8 cellular contexts compared by ENCODE assay signal in the genomic region with DNA sequence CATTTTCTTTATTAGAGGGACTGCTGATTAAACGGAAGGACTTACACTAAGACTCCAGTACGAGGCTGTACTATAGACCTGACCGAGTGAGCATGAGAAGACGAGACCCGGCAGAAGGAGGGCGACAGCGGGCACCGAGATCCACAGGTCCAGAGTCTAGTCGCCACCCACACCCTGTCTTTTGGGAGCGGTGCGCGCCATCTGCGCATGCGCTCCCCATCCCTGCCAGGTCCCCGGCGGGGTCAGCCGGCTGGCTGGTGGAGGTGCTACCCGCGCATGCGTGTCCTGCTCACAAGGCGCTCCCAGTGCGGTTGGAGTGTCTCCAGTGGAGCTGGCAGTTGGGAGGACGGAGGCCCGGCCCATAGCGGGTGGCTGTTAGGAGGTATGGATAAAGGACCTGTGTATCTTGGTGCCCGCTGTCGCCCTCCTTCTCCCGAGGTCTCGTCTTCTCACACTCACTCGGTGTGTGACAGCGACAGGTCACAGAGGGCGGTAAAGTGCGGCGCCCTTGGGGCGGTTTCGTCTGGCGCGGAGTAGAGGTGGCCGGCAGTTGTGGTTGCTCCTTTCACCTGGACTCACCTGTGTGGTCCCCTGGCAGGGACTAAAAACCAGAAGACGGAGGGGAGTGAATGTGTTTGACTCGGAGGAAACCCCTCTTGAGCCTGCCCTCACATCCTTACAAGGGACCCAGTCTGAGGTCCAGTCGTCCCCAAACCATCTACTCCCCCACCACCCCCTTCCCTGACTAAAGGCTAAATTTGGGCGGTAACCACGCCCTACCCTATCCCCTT. TPM values are rescaled to one million over a fixed set of nuclear protein-coding genes. Genes with fewer than 3 reads are reported as not detected.
A peak's percentile ranks its signal among the peaks of the same experiment; 100 is the strongest.
DNase-seq lines count a peak whose midpoint lies in the region; ATAC-seq and TF ChIP-seq lines count a peak whose summit lies in the region.

No MANE protein-coding gene starts in this region.

- WGBS in mesendoderm (ENCODE audit: extremely low coverage, insufficient coverage, low lambda C conversion rate), result no CpG with 5 or more reads among the region's 44 CpGs

- no peak overlapping the region for H2BK5ac ChIP-seq in mesendoderm (ENCODE audit: low read length)

- no peaks in the 10 kb centered on the region for H3K9me3 ChIP-seq in effector memory CD4-positive, alpha-beta T cell (ENCODE audit: control insufficient read depth, low read length)

- peak overlapping the region; percentile 78 for H3K56ac ChIP-seq in mesendoderm (ENCODE audit: low read length)

- H3K4me1 ChIP-seq in effector memory CD4-positive, alpha-beta T cell (ENCODE audit: control insufficient read depth, insufficient read depth, low read length, poor library complexity, severe bottlenecking), result peaks cover 6% of the 10 kb centered on the region
- no peaks in the 10 kb centered on the region for H3K4me1 ChIP-seq in mesendoderm (ENCODE audit: control insufficient read depth, low read depth, low read length)

- no peak overlapping the region for H2BK120ac ChIP-seq in mesendoderm (ENCODE audit: low read depth, low read length)

- CTCF ChIA-PET in AG04449 (lab: Yijun Ruan, JAX), result interaction anchor here (2.1 kb wide), 1 partner anchor 10 kb away, joined by 5 read pairs; no protein-coding TSS in a partner anchor

- no peak overlapping the region for H3K27ac ChIP-seq in effector memory CD4-positive, alpha-beta T cell (ENCODE audit: insufficient read depth, low read length, poor library complexity, severe bottlenecking)
- no peak overlapping the region for H3K27ac ChIP-seq in mesendoderm (ENCODE audit: low read depth, low read length)

- H3K36me3 ChIP-seq in effector memory CD4-positive, alpha-beta T cell (ENCODE audit: control insufficient read depth, insufficient read depth, low read length), result no peaks in the 10 kb centered on the region
- H3K36me3 ChIP-seq in mesendoderm (ENCODE audit: control insufficient read depth, insufficient read depth, low read length), result no peaks in the 10 kb centered on the region

- H4K5ac ChIP-seq in mesendoderm (ENCODE audit: low read length), result no peak overlapping the region

- DNase-seq in AG04449 (ENCODE audit: low read depth, low spot score) (no peak), NCI-H748 (lab: John Stamatoyannopoulos, UW; ENCODE audit: unreplicated experiment) (peak; percentile 88), mesendoderm (peak; percentile 83)
- DNase-seq in activated CD8-positive, alpha-beta memory T cell treated with anti-CD3 and anti-CD28 coated beads for 4 hours (ENCODE audit: low read depth in 2 of 2), result peak; percentile 32 to 50
- DNase-seq in effector memory CD4-positive, alpha-beta T cell, result peak; percentile 58 to 73 (median 59)
- peak; percentile 30 for DNase-seq in stimulated activated CD8-positive, alpha-beta memory T cell treated with anti-CD3 and anti-CD28 coated beads, Interleukin-15, amount 100 ng/mL, for 1 hour (ENCODE audit: low read depth)

- no peak overlapping the region for H2AK5ac ChIP-seq in mesendoderm (ENCODE audit: low read length)

- no peaks in the 10 kb centered on the region for H3K27me3 ChIP-seq in effector memory CD4-positive, alpha-beta T cell (replicated peaks; ENCODE audit: control insufficient read depth, insufficient read depth, low read length, poor library complexity, severe bottlenecking)
- no peaks in the 10 kb centered on the region for H3K27me3 ChIP-seq in mesendoderm (ENCODE audit: insufficient read depth, low read length, poor library complexity)

- peak; percentile 78 for ATAC-seq in GM19043 (IDR thresholded peaks at IDR 0.05; ENCODE audit: low read depth, unreplicated experiment)
- ATAC-seq in HG03460 (IDR thresholded peaks at IDR 0.05; ENCODE audit: unreplicated experiment), result peak; percentile 72

- H3K79me2 ChIP-seq in mesendoderm (ENCODE audit: control insufficient read depth, insufficient read depth, low read length), result no peaks in the 10 kb centered on the region

- peak overlapping the region; percentile 57 for H3K4me2 ChIP-seq in mesendoderm (ENCODE audit: low read length)

- H3K4ac ChIP-seq in mesendoderm (ENCODE audit: low read depth, low read length), result no peak overlapping the region

- H2BK15ac ChIP-seq in mesendoderm (replicated peaks; ENCODE audit: low read depth), result no peak overlapping the region

- POLR2A ChIA-PET in AG04449 (lab: Yijun Ruan, JAX), result interaction anchor here (1.0 kb wide), 1 partner anchor 19 kb away, joined by 3 read pairs; a partner anchor contains a TSS

- no peak for TF ChIP-seq CTCF in AG04449 (IDR thresholded peaks at IDR 0.05; ENCODE audit: insufficient read depth, low read length, missing control alignments)

- no peak overlapping the region for H3K18ac ChIP-seq in mesendoderm (ENCODE audit: low read length)

- peak overlapping the region; percentile 62 for H3K9ac ChIP-seq in mesendoderm (ENCODE audit: low read length)

- H3K4me3 ChIP-seq in AG04449 (ENCODE audit: low read depth, low read length) (peak overlapping the region; percentile 45), mesendoderm (ENCODE audit: low read length) (no peak overlapping the region)
- H3K4me3 ChIP-seq in effector memory CD4-positive, alpha-beta T cell (ENCODE audit: insufficient read depth, low read depth, low read length, poor library complexity, severe bottlenecking), result peak overlapping the region; percentile 47

- H3K79me1 ChIP-seq in mesendoderm (ENCODE audit: low read length), result no peaks in the 10 kb centered on the region

- H4K8ac ChIP-seq in mesendoderm (ENCODE audit: low read depth, low read length), result no peak overlapping the region

- no peak overlapping the region for H3K23ac ChIP-seq in mesendoderm (ENCODE audit: low read length)

RNA-seq across cellular contexts. Expression of a gene that starts 7.6 kb away (rescaled TPM):
- polyA plus RNA-seq in mesendoderm (2013, experiment 1 of 2), result 108 TPM
- 108 TPM for polyA plus RNA-seq in mesendoderm (2013, experiment 2 of 2)

RNA-seq across cellular contexts. Expression of a gene that starts 19.1 kb away (rescaled TPM):
- 1.00 TPM for polyA plus RNA-seq in mesendoderm (2013, experiment 1 of 2)
- polyA plus RNA-seq in mesendoderm (2013, experiment 2 of 2), result 0.92 TPM

RNA-seq across cellular contexts. Expression of a gene that starts 19.3 kb away (rescaled TPM):
- 61.8 TPM for polyA plus RNA-seq in mesendoderm (2013, experiment 1 of 2)
- polyA plus RNA-seq in mesendoderm (2013, experiment 2 of 2), result 64.2 TPM
